In genomic region chr5:122458278-122458872, GRCh38 we compare ENCODE assay signal across 8 cellular contexts.
A peak's percentile ranks its signal among the peaks of the same experiment; 100 is the strongest.
DNase-seq lines count a peak whose midpoint lies in the region; ATAC-seq, FAIRE-seq and TF ChIP-seq lines count a peak whose summit lies in the region.

No MANE protein-coding gene starts in this region.

- DNase-seq in D721Med (ENCODE audit: insufficient read length, low spot score) (no peak), WERI-Rb-1 (peak; percentile 28), lung microvascular endothelial cell (ENCODE audit: low read depth in 2 of 2) (peak; percentile 7 to 10), GDM1 (lab: John Stamatoyannopoulos, UW) (no peak)
- no peak for DNase-seq in activated CD4-positive, alpha-beta T cell treated with anti-CD3 and anti-CD28 coated beads for 48 hours

- H3K4me3 ChIP-seq in WERI-Rb-1 (ENCODE audit: low read depth, low read length), result no peak overlapping the region

- H3K27me3 ChIP-seq in WERI-Rb-1 (ENCODE audit: insufficient read depth, low read depth, severe bottlenecking), result no peaks in the 10 kb centered on the region

- no peaks in the 10 kb centered on the region for H3K36me3 ChIP-seq in WERI-Rb-1

- no peak overlapping the region for H3K27ac ChIP-seq in WERI-Rb-1

- no peaks in the 10 kb centered on the region for H3K9me3 ChIP-seq in WERI-Rb-1 (ENCODE audit: severe bottlenecking)

- TF ChIP-seq CTCF in D721Med (IDR thresholded peaks at IDR 0.05; ENCODE audit: insufficient read depth, missing control alignments) (peak; percentile 57), WERI-Rb-1 (IDR thresholded peaks at IDR 0.05; ENCODE audit: low read depth, low read length) (peak; percentile 55)

- ATAC-seq in GM19372 (IDR thresholded peaks at IDR 0.05; ENCODE audit: low read depth, unreplicated experiment), result peak; percentile 77
- ATAC-seq in HG03457 (IDR thresholded peaks at IDR 0.05; ENCODE audit: unreplicated experiment), result peak; percentile 64
- no peak for ATAC-seq in HG03039 (IDR thresholded peaks at IDR 0.05; ENCODE audit: unreplicated experiment)

- FAIRE-seq in D721Med (lab: Jason Lieb, UNC), result no peak

Comparison
In these comparisons a context has a peak if more than half of its experiments do, and no peak if none do; other contexts are left out.
1. DNase-seq: peak in WERI-Rb-1 (single experiment) and lung microvascular endothelial cell (2 of 2); none in D721Med (single experiment), activated CD4-positive, alpha-beta T cell treated with anti-CD3 and anti-CD28 coated beads for 48 hours (single experiment) and GDM1 (single experiment).